Comparison of ENCODE assay signal across 13 cellular contexts in genomic region chr11:125901872-125902271, GRCh38. TPM values are rescaled to one million over a fixed set of nuclear protein-coding genes. Genes with fewer than 3 reads are reported as not detected.
DNase-seq lines count a peak whose midpoint lies in the region; ATAC-seq, FAIRE-seq and TF ChIP-seq lines count a peak whose summit lies in the region.
"Had no signal": no experiment of that assay in that cellular context is flagged by ENCODE, and none has a peak within 500 bp of the region (broad histone marks: within the 10 kb centered on the region; RNA-seq: fewer than 3 reads in every experiment).

No MANE protein-coding gene starts in this region.

- no peak overlapping the region for H3K14ac ChIP-seq in H1 (ENCODE audit: insufficient read length)

- H3K36me3 ChIP-seq in SK-N-SH (replicated peaks in 1 of 2; ENCODE audit: control insufficient read depth in 1 of 2, insufficient read depth in 2 of 2, low read length in 1 of 2) (peaks cover 0 to 33% of the 10 kb centered on the region in 2 experiments), OCI-LY1 (ENCODE audit: insufficient read depth, low read length) (peaks cover 20% of the 10 kb centered on the region; the same call in 1 of the 2 replicates), H1 (ENCODE audit: control insufficient read depth in 2 of 4, insufficient read depth in 4 of 4, low read length in 3 of 4) (peaks cover 0 to 22% (median 8%) of the 10 kb centered on the region in 4 experiments; a peak in 6 of 8 replicates), adrenal gland (replicated peaks in 1 of 2) (peaks cover 0 to 10% of the 10 kb centered on the region in 2 donors)

- H2BK120ac ChIP-seq in H1 (replicated peaks; ENCODE audit: low read depth, low read length): no peak overlapping the region

- H3K27me3 ChIP-seq in SK-N-SH (ENCODE audit: insufficient read depth): peaks cover 12% of the 10 kb centered on the region; the same call in 1 of the 2 replicates
- no peaks in the 10 kb centered on the region for H3K27me3 ChIP-seq in OCI-LY1 (ENCODE audit: insufficient read depth, low read length)
- H3K27me3 ChIP-seq in H1 (replicated peaks in 1 of 4; ENCODE audit: control insufficient read depth in 3 of 4, extremely low read depth in 1 of 4, insufficient read depth in 3 of 4, low read length in 3 of 4): peaks cover 3 to 18% (median 12%) of the 10 kb centered on the region in 4 experiments
- H3K27me3 ChIP-seq in adrenal gland: peaks cover 8% of the 10 kb centered on the region

- H3K79me1 ChIP-seq in H1 (ENCODE audit: low read depth, low read length): no peaks in the 10 kb centered on the region

- H3K9me2 ChIP-seq in SK-N-SH (no peaks in the 10 kb centered on the region), OCI-LY1 (ENCODE audit: low read depth, low read length) (no peaks in the 10 kb centered on the region)

- H3K4me2 ChIP-seq in SK-N-SH (peak overlapping the region; percentile 91; the same call in 1 of the 2 replicates), OCI-LY1 (ENCODE audit: low read length) (peak overlapping the region; percentile 76; the same call in 1 of the 2 replicates), H1 (ENCODE audit: insufficient read depth in 1 of 2, low read depth in 2 of 2, low read length in 2 of 2) (peak overlapping the region; percentile 48 to 99; a peak in 1 of 4 replicates)

- intact Hi-C loops in adrenal gland (cut with DNase I): no loop called here

- peak overlapping the region; percentile 71 for H3K4me3 Mint-ChIP-seq in progenitor cell of endocrine pancreas (ENCODE audit: low read depth)

- no peak overlapping the region for H3K18ac ChIP-seq in H1 (ENCODE audit: extremely low read depth, low read length)

- peaks cover 0 to 8% of the 10 kb centered on the region in 2 experiments; a peak in 2 of 4 replicates for H3K4me1 ChIP-seq in SK-N-SH (ENCODE audit: control insufficient read depth in 1 of 2, insufficient read depth in 2 of 2, low read depth in 1 of 2, low read length in 1 of 2)
- peaks cover 10% of the 10 kb centered on the region for H3K4me1 ChIP-seq in OCI-LY1 (ENCODE audit: insufficient read depth, low read length, severe bottlenecking)
- peaks cover 0 to 4% (median 0%) of the 10 kb centered on the region in 4 experiments; a peak in 2 of 7 replicates for H3K4me1 ChIP-seq in H1 (replicated peaks in 1 of 4; ENCODE audit: control insufficient read depth in 3 of 4, insufficient read depth in 4 of 4, low read length in 3 of 4)
- H3K4me1 ChIP-seq in adrenal gland (replicated peaks in 1 of 2): peaks cover 9 to 29% of the 10 kb centered on the region in 2 donors

- no peak overlapping the region for H2BK20ac ChIP-seq in H1 (ENCODE audit: low read length)

- H2AK5ac ChIP-seq in H1 (ENCODE audit: low read depth, low read length): no peak overlapping the region

- FAIRE-seq in H1 (lab: Jason Lieb, UNC): no peak

- H3K56ac ChIP-seq in H1 (replicated peaks; ENCODE audit: insufficient read length, low read depth, low read length): no peak overlapping the region

- H2BK5ac ChIP-seq in H1 (ENCODE audit: low read depth, low read length): no peak overlapping the region

- POLR2A ChIA-PET in SK-N-SH (lab: Yijun Ruan, JAX) (interaction anchor here (0.7 kb wide), 1 partner anchor 895 kb away, joined by 7 read pairs; no protein-coding TSS in a partner anchor), H1 (lab: Charles Lee; ENCODE audit: partially characterized antibody) (no interaction called here)

- no peak overlapping the region for H4K91ac ChIP-seq in H1 (replicated peaks; ENCODE audit: insufficient read length, low read length)

- no peak overlapping the region for H4K5ac ChIP-seq in H1 (ENCODE audit: insufficient read length, low read depth, low read length)

- H3K27me3 Mint-ChIP-seq in progenitor cell of endocrine pancreas: peaks cover 20% of the 10 kb centered on the region

- H3K79me2 ChIP-seq in SK-N-SH (ENCODE audit: insufficient read depth) (peaks cover 36% of the 10 kb centered on the region), OCI-LY1 (ENCODE audit: insufficient read depth, low read length) (peaks cover 25% of the 10 kb centered on the region), H1 (ENCODE audit: control insufficient read depth in 1 of 2, insufficient read depth in 2 of 2, low read length in 2 of 2) (peaks cover 0 to 35% of the 10 kb centered on the region in 2 experiments; a peak in 2 of 4 replicates)

- 69% methylated on average over 6 of the region's 6 CpGs for WGBS in SK-N-SH (ENCODE audit: low lambda C conversion rate)
- 92% methylated on average over 6 of the region's 6 CpGs; no CpG with 5 or more reads in 1 of the 2 experiments for WGBS in H1 (ENCODE audit: extremely low coverage in 1 of 2, insufficient coverage in 1 of 2, insufficient read length in 1 of 2, insufficient replicate concordance in 2 of 2, low coverage in 1 of 2, low lambda C conversion rate in 2 of 2, missing lambda C conversion rate in 1 of 2), 2 experiments
- 81 to 91% (median 85%) methylated on average over 5 to 6 of the region's 6 CpGs for WGBS in adrenal gland, 4 donors

- peaks cover 7% of the 10 kb centered on the region for H3K23me2 ChIP-seq in H1 (ENCODE audit: low read depth, low read length)

- H3K36me3 Mint-ChIP-seq in progenitor cell of endocrine pancreas (ENCODE audit: insufficient read depth): peaks cover 10% of the 10 kb centered on the region

- H3F3A ChIP-seq in SK-N-SH (replicated peaks; ENCODE audit: insufficient read depth) (no peaks in the 10 kb centered on the region), OCI-LY1 (ENCODE audit: insufficient read depth, low read length) (no peaks in the 10 kb centered on the region)

- TF ChIP-seq POLR2A in H1 (IDR thresholded peaks at IDR 0.05; ENCODE audit: control extremely low read depth in 1 of 2, low read depth in 2 of 2, low read length in 2 of 2) (no peak), adrenal gland (IDR thresholded peaks at IDR 0.05) (no peak)

- no peak for TF ChIP-seq CTCF in SK-N-SH (IDR thresholded peaks at IDR 0.05)
- no peak for TF ChIP-seq CTCF in OCI-LY1 (IDR thresholded peaks at IDR 0.05; ENCODE audit: low read length)
- TF ChIP-seq CTCF in H1 (IDR thresholded peaks at IDR 0.05; ENCODE audit: control extremely low read depth in 1 of 3, insufficient read depth in 1 of 3, low read depth in 1 of 3, low read length in 3 of 3): no peak
- TF ChIP-seq CTCF in progenitor cell of endocrine pancreas (IDR thresholded peaks at IDR 0.05; ENCODE audit: unreplicated experiment): no peak
- no peak for TF ChIP-seq CTCF in adrenal gland (IDR thresholded peaks at IDR 0.05)

- no peak for DNase-seq in SK-N-SH
- no peak for DNase-seq in H1 (ENCODE audit: low read depth in 1 of 2, low spot score in 2 of 2)
- no peak for DNase-seq in progenitor cell of endocrine pancreas (ENCODE audit: low spot score, unreplicated experiment)
- no peak for DNase-seq in activated gamma-delta T cell (lab: John Stamatoyannopoulos, UW)
- DNase-seq in adrenal gland: no peak
- DNase-seq: dorsolateral prefrontal cortex; NCI-H1694; stimulated activated CD8-positive, alpha-beta memory T cell treated with anti-CD3 and anti-CD28 coated beads, Interleukin-4, amount 100 ng/mL, for 48 hours had no signal

- H2BK12ac ChIP-seq in H1 (ENCODE audit: low read depth, low read length): no peak overlapping the region

- H3K4ac ChIP-seq in H1 (replicated peaks; ENCODE audit: insufficient read length, low read depth, low read length): no peak overlapping the region

- H3K4me3 ChIP-seq in SK-N-SH (ENCODE audit: low read depth in 2 of 2, low read length in 1 of 2) (peak overlapping the region; percentile 95 to 98), OCI-LY1 (ENCODE audit: low read depth, low read length, poor library complexity, severe bottlenecking) (peak overlapping the region; percentile 84), H1 (ENCODE audit: extremely low read depth in 1 of 4, insufficient read depth in 2 of 4, low read depth in 3 of 4, low read length in 4 of 4) (peak overlapping the region in 1 of 4 experiments; percentile 20; a peak in 3 of 8 replicates), adrenal gland (peak overlapping the region in 1 of 4 donors; percentile 61)

- no peak overlapping the region for H3K23ac ChIP-seq in H1 (ENCODE audit: insufficient read length)

- H3K9me3 ChIP-seq in SK-N-SH: no peaks in the 10 kb centered on the region
- no peaks in the 10 kb centered on the region for H3K9me3 ChIP-seq in OCI-LY1 (ENCODE audit: low read length)
- no peaks in the 10 kb centered on the region for H3K9me3 ChIP-seq in H1 (ENCODE audit: insufficient read depth in 2 of 2, low read depth in 1 of 2, low read length in 1 of 2)
- H3K9me3 ChIP-seq in adrenal gland (replicated peaks in 1 of 3): no peaks in the 10 kb centered on the region

- H4K20me1 ChIP-seq in SK-N-SH (ENCODE audit: insufficient read depth) (no peaks in the 10 kb centered on the region), OCI-LY1 (ENCODE audit: insufficient read depth, low read length) (no peaks in the 10 kb centered on the region), H1 (replicated peaks in 1 of 2; ENCODE audit: control insufficient read depth in 1 of 2, insufficient read depth in 2 of 2, low read length in 2 of 2) (peaks cover 0 to 2% of the 10 kb centered on the region in 2 experiments)

- no peak overlapping the region for H3K27ac Mint-ChIP-seq in progenitor cell of endocrine pancreas

- peaks cover 13% of the 10 kb centered on the region for H3K4me1 Mint-ChIP-seq in progenitor cell of endocrine pancreas (ENCODE audit: low read depth)

- no peaks in the 10 kb centered on the region for H3K9me3 Mint-ChIP-seq in progenitor cell of endocrine pancreas (ENCODE audit: low read depth)

- H4K8ac ChIP-seq in H1 (ENCODE audit: extremely low read depth, insufficient read depth, low read length): no peak overlapping the region

- no peak overlapping the region for H2BK15ac ChIP-seq in H1 (ENCODE audit: low read length)

- no peak overlapping the region; a peak in 1 of 4 replicates for H3K27ac ChIP-seq in SK-N-SH (ENCODE audit: low read depth in 2 of 2, low read length in 1 of 2)
- H3K27ac ChIP-seq in OCI-LY1 (ENCODE audit: low read depth, low read length, poor library complexity, severe bottlenecking): no peak overlapping the region
- no peak overlapping the region for H3K27ac ChIP-seq in H1 (ENCODE audit: low read depth, low read length)
- no peak overlapping the region for H3K27ac ChIP-seq in adrenal gland

- no peak for ATAC-seq in SK-N-SH treated with all-trans-retinoic acid at 6 μM for 48 hours
- ATAC-seq in GM18519 (IDR thresholded peaks at IDR 0.05; ENCODE audit: low FRiP score, unreplicated experiment): no peak

- TF ChIP-seq RAD21 in SK-N-SH (IDR thresholded peaks at IDR 0.05; ENCODE audit: low read length): no peak
- TF ChIP-seq RAD21 in H1 (IDR thresholded peaks at IDR 0.05 in 1 of 2, conservative IDR thresholded peaks at IDR 0.05 in 1 of 2; ENCODE audit: low read depth in 2 of 2, low read length in 2 of 2): no peak

- H3K9ac ChIP-seq in SK-N-SH: no peak overlapping the region
- no peak overlapping the region for H3K9ac ChIP-seq in OCI-LY1 (ENCODE audit: low read length)
- H3K9ac ChIP-seq in H1 (replicated peaks in 1 of 4; ENCODE audit: extremely low read depth in 1 of 4, low read depth in 3 of 4, low read length in 3 of 4): no peak overlapping the region

- no peak for TF ChIP-seq EP300 in SK-N-SH (IDR thresholded peaks at IDR 0.05; ENCODE audit: borderline replicate concordance in 1 of 2, low read depth in 1 of 2, low read length in 1 of 2)
- no peak for TF ChIP-seq EP300 in H1 (IDR thresholded peaks at IDR 0.05; ENCODE audit: borderline replicate concordance in 1 of 2, low read depth in 2 of 2, low read length in 2 of 2)

- H2AFZ ChIP-seq in SK-N-SH (ENCODE audit: low read depth): no peak overlapping the region
- H2AFZ ChIP-seq in OCI-LY1 (ENCODE audit: low read length): no peak overlapping the region
- H2AFZ ChIP-seq in H1 (ENCODE audit: low read length): no peak overlapping the region

- CTCF ChIA-PET in SK-N-SH (lab: Yijun Ruan, JAX): no interaction called here
- CTCF ChIA-PET in H1 (lab: Charles Lee; ENCODE audit: partially characterized antibody): no interaction called here

RNA-seq across cellular contexts. Expression of gene PUS3, which starts 1.1 kb away (rescaled TPM):
- polyA plus RNA-seq in SK-N-SH (2012; rRNA removed): 7.0 and 8.3 TPM in 2 replicates
- polyA plus RNA-seq in SK-N-SH (2012; cell fraction: cytosol; rRNA removed): 9.7 and 11.4 TPM in 2 replicates
- 3.1 and 5.0 TPM in 2 replicates for polyA plus RNA-seq in SK-N-SH (2012; cell fraction: nucleus; rRNA removed)
- 20.0 and 22.6 TPM in 2 replicates for total RNA-seq in H1 (2021; fragmentation: NEBNext Ultra II Directional; extraction: Animal tissue kit (Norgen Biotek cat#: 25700))
- 4.8 and 8.7 TPM in 2 replicates for polyA plus RNA-seq in H1 (2011; rRNA removed)
- polyA plus RNA-seq in H1 (2011; cell fraction: cytosol; rRNA removed): 9.9 TPM
- polyA plus RNA-seq in H1 (2011; cell fraction: nucleus; rRNA removed): 7.3 TPM
- 18.0 to 36.2 TPM (median 26.7 TPM) in 4 replicates for polyA plus RNA-seq in H1 (2012, experiment 1 of 2)
- polyA plus RNA-seq in H1 (2012, experiment 2 of 2): 6.0 TPM
- polyA plus RNA-seq in H1 (2013, experiment 1 of 2): 30.4 TPM
- polyA plus RNA-seq in H1 (2013, experiment 2 of 2): 32.4 TPM
- 15.7 and 21.0 TPM in 2 replicates for polyA minus RNA-seq in H1 (2011; rRNA and poly(A)+ RNA removed)
- 5.9 TPM for polyA minus RNA-seq in H1 (2011; cell fraction: cytosol; rRNA and poly(A)+ RNA removed)
- polyA minus RNA-seq in H1 (2011; cell fraction: nucleus; rRNA and poly(A)+ RNA removed): 16.9 TPM
- 12.4 and 12.7 TPM in 2 replicates for total RNA-seq in progenitor cell of endocrine pancreas
- total RNA-seq in adrenal gland: 10 to 100 TPM in 6 of 8 donors, 1 to 10 TPM in 2; 5.8 to 23.7 (median 13.1) TPM
- polyA plus RNA-seq in adrenal gland: 10 to 100 TPM; 11.7 to 37.9 (median 16.4) TPM

RNA-seq across cellular contexts. Expression of gene DDX25, which starts 2.4 kb away (rescaled TPM):
- polyA plus RNA-seq in SK-N-SH (2012; rRNA removed) (0.12 and 0.39 TPM in 2 replicates), H1 (2011; rRNA removed) (12.4 and 17.6 TPM in 2 replicates), adrenal gland (1 to 10 TPM in 2 of 3 donors, under 1 TPM in 1; 0.88 to 3.6 (median 2.5) TPM)
- 0.24 and 0.42 TPM in 2 replicates for polyA plus RNA-seq in SK-N-SH (2012; cell fraction: cytosol; rRNA removed)
- 0.29 TPM in 2 replicates for polyA plus RNA-seq in SK-N-SH (2012; cell fraction: nucleus; rRNA removed)
- 16.3 and 17.9 TPM in 2 replicates for total RNA-seq in H1 (2021; fragmentation: NEBNext Ultra II Directional; extraction: Animal tissue kit (Norgen Biotek cat#: 25700))
- polyA plus RNA-seq in H1 (2011; cell fraction: cytosol; rRNA removed): 20.1 TPM
- polyA plus RNA-seq in H1 (2011; cell fraction: nucleus; rRNA removed): 12.2 TPM
- polyA plus RNA-seq in H1 (2012, experiment 1 of 2): 11.4 to 17.1 TPM (median 16.1 TPM) in 4 replicates
- 5.5 TPM for polyA plus RNA-seq in H1 (2012, experiment 2 of 2)
- polyA plus RNA-seq in H1 (2013, experiment 1 of 2): 16.5 TPM
- polyA plus RNA-seq in H1 (2013, experiment 2 of 2): 15.8 TPM
- polyA minus RNA-seq in H1 (2011; rRNA and poly(A)+ RNA removed): 15.6 and 22.2 TPM in 2 replicates
- polyA minus RNA-seq in H1 (2011; cell fraction: cytosol; rRNA and poly(A)+ RNA removed): 6.5 TPM
- polyA minus RNA-seq in H1 (2011; cell fraction: nucleus; rRNA and poly(A)+ RNA removed): 9.1 TPM
- total RNA-seq in progenitor cell of endocrine pancreas (3.0 and 3.8 TPM in 2 replicates), adrenal gland (1 to 10 TPM in 1 of 8 donors, under 1 TPM in 4, not detected in 3; 0.18 to 4.1 (median 0.83) TPM)

RNA-seq across cellular contexts. Expression of gene HYLS1, which starts 14.4 kb away (rescaled TPM):
- polyA plus RNA-seq in SK-N-SH (2012; rRNA removed) (1.3 and 1.4 TPM in 2 replicates), H1 (2011; rRNA removed) (2.3 and 5.1 TPM in 2 replicates), adrenal gland (1 to 10 TPM; 2.7 to 5.6 (median 3.2) TPM)
- 1.9 TPM in 2 replicates for polyA plus RNA-seq in SK-N-SH (2012; cell fraction: cytosol; rRNA removed)
- 1.00 and 1.6 TPM in 2 replicates for polyA plus RNA-seq in SK-N-SH (2012; cell fraction: nucleus; rRNA removed)
- 11.6 and 12.6 TPM in 2 replicates for total RNA-seq in H1 (2021; fragmentation: NEBNext Ultra II Directional; extraction: Animal tissue kit (Norgen Biotek cat#: 25700))
- 5.5 TPM for polyA plus RNA-seq in H1 (2011; cell fraction: cytosol; rRNA removed)
- polyA plus RNA-seq in H1 (2011; cell fraction: nucleus; rRNA removed): 2.4 TPM
- polyA plus RNA-seq in H1 (2012, experiment 1 of 2): 7.5 to 11.5 TPM (median 7.9 TPM) in 4 replicates
- 1.6 TPM for polyA plus RNA-seq in H1 (2012, experiment 2 of 2)
- 7.1 TPM for polyA plus RNA-seq in H1 (2013, experiment 1 of 2)
- 7.6 TPM for polyA plus RNA-seq in H1 (2013, experiment 2 of 2)
- 6.1 and 6.9 TPM in 2 replicates for polyA minus RNA-seq in H1 (2011; rRNA and poly(A)+ RNA removed)
- 4.6 TPM for polyA minus RNA-seq in H1 (2011; cell fraction: cytosol; rRNA and poly(A)+ RNA removed)
- polyA minus RNA-seq in H1 (2011; cell fraction: nucleus; rRNA and poly(A)+ RNA removed): 4.4 TPM
- total RNA-seq in progenitor cell of endocrine pancreas (7.7 and 7.9 TPM in 2 replicates), adrenal gland (1 to 10 TPM; 1.8 to 8.0 (median 3.8) TPM)

RNA-seq across cellular contexts. Expression of gene VSIG10L2, which starts 44.0 kb away (rescaled TPM):
- 0.02 and 0.16 TPM in 2 replicates for polyA plus RNA-seq in SK-N-SH (2012; rRNA removed)
- 0.01 and 0.05 TPM in 2 replicates for polyA plus RNA-seq in SK-N-SH (2012; cell fraction: cytosol; rRNA removed)
- 0.16 and 0.85 TPM in 2 replicates for polyA plus RNA-seq in SK-N-SH (2012; cell fraction: nucleus; rRNA removed)
- not detected in 2 replicates for total RNA-seq in H1 (2021; fragmentation: NEBNext Ultra II Directional; extraction: Animal tissue kit (Norgen Biotek cat#: 25700))
- not detected in 2 replicates for polyA plus RNA-seq in H1 (2011; rRNA removed)
- not detected for polyA plus RNA-seq in H1 (2011; cell fraction: cytosol; rRNA removed)
- not detected for polyA plus RNA-seq in H1 (2011; cell fraction: nucleus; rRNA removed)
- not detected in 4 replicates for polyA plus RNA-seq in H1 (2012, experiment 1 of 2)
- not detected for polyA plus RNA-seq in H1 (2012, experiment 2 of 2)
- polyA plus RNA-seq in H1 (2013, experiment 1 of 2): not detected
- polyA plus RNA-seq in H1 (2013, experiment 2 of 2): not detected
- polyA minus RNA-seq in H1 (2011; rRNA and poly(A)+ RNA removed): not detected in 2 replicates
- not detected for polyA minus RNA-seq in H1 (2011; cell fraction: cytosol; rRNA and poly(A)+ RNA removed)
- not detected for polyA minus RNA-seq in H1 (2011; cell fraction: nucleus; rRNA and poly(A)+ RNA removed)
- not detected in 2 replicates for total RNA-seq in progenitor cell of endocrine pancreas
- not detected for total RNA-seq in adrenal gland
- under 1 TPM in 2 of 3 donors, not detected in 1; 0.08 to 0.44 TPM for polyA plus RNA-seq in adrenal gland
- total RNA-seq: activated CD8-positive, alpha-beta memory T cell treated with anti-CD3 and anti-CD28 coated beads for 36 hours; renal cortical epithelial cell had no signal
